8 cellular contexts compared by ENCODE assay signal in the genomic region with DNA sequence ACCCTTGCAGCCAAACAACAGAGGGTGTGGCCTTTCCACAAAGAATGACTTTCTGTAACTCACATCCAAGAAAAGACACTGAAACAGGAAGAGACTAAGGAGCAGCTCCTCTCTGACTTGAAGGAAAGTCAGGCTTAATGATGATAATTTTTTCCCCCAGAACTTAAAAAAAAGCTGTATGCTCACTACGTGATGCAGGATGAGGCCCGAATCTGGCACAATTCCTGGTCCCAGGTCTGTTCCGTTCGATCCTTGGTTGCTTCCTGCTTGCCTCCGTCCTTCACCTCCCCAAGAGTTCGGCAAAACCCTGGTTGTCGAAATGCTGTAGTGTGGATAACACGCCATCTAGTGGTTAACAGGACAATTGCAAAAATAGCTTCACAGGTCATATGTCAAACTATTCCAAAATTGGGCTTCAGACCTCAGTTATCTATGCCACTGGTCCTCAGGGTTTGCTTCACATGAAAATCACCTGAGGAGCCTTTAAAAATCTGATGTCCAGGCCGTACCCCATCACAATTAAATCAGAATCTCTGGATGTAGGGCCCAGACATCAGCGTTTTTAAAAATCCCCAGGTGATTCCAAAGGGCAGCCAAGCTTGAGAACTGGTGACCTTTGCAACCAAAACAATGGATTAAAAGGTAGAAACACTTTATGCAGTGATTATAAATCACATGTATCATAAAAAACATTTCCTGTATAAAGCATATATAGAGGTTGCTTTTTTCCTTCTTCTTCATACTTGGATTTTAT. TPM values are rescaled to one million over a fixed set of nuclear protein-coding genes. Genes with fewer than 3 reads are reported as not detected.
DNase-seq lines count a peak whose midpoint lies in the region; ATAC-seq and TF ChIP-seq lines count a peak whose summit lies in the region.

No MANE protein-coding gene starts in this region.

- DNase-seq in activated gamma-delta T cell treated with Interleukin-2 at 50 U/mL for 16 hours, result peak; percentile 26
- DNase-seq in activated gamma-delta T cell (lab: John Stamatoyannopoulos, UW), result no peak
- peak; percentile 58 for DNase-seq in MV-4-11 (lab: John Stamatoyannopoulos, UW)
- peak; percentile 71 for DNase-seq in SK-N-DZ (ENCODE audit: low spot score)
- peak; percentile 82 for DNase-seq in astrocyte of the spinal cord (ENCODE audit: low read depth, low spot score)
- peak in 30 of 51 donors; percentile 6 to 80 (median 22) for DNase-seq in hypothalamus (lab: John Stamatoyannopoulos, UW)
- peak; percentile 80 for DNase-seq in retina

- H3K4me3 ChIP-seq in astrocyte of the spinal cord (ENCODE audit: low read depth, low read length), result peak overlapping the region; percentile 11

- peak; percentile 83 for TF ChIP-seq CTCF in astrocyte of the spinal cord (IDR thresholded peaks at IDR 0.05; ENCODE audit: low read depth, low read length)

- peak; percentile 58 for ATAC-seq in HG02610 (IDR thresholded peaks at IDR 0.05; ENCODE audit: unreplicated experiment)

- in situ Hi-C loops in astrocyte of the spinal cord (cut with HindIII; ENCODE audit: low sequenced_read_pairs), result no loop called here

RNA-seq across cellular contexts. Expression of gene SYNM, which starts 28.1 kb away (rescaled TPM):
- 5.9 and 6.0 TPM in 2 replicates for polyA plus RNA-seq in SK-N-DZ (2014; cell fraction: cytosol; rRNA removed)
- 14.7 and 23.6 TPM in 2 replicates for polyA plus RNA-seq in SK-N-DZ (2014; cell fraction: nucleus; rRNA removed)
